14 cellular contexts compared by ENCODE assay signal in the genomic region with DNA sequence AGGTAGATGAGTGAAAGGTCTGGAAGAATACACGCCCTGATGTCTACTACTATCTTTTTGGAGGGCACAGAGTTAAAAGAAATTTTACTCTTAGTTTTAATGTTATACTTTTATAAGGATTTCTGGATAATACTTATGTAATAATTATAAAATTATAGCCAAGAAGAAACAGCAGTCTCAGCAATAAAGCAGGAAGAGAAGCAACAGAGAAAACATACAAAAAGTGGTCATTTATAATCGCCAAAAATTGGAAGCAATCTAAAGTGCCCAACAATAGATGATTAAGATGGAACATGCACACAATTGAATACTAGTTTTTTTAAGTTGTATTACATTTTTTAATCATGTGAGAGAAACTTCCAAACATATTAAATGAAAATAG.
DNase-seq lines count a peak whose midpoint lies in the region; ATAC-seq, FAIRE-seq and TF ChIP-seq lines count a peak whose summit lies in the region.
"Had no signal": no experiment of that assay in that cellular context is flagged by ENCODE, and none has a peak within 500 bp of the region (broad histone marks: within the 10 kb centered on the region; RNA-seq: fewer than 3 reads in every experiment).

No MANE protein-coding gene starts in this region.

- peak; percentile 63 for FAIRE-seq in endometrium (lab: Jason Lieb, UNC)
- FAIRE-seq: HepG2 had no signal

- POLR2A ChIA-PET in IMR-90 (lab: Charles Lee; ENCODE audit: unreplicated experiment) = no interaction called here

- H3K79me1 ChIP-seq in IMR-90 (ENCODE audit: low read depth in 1 of 2, low read length in 2 of 2) = peaks cover 8 to 67% of the 10 kb centered on the region in 2 experiments

- no peak overlapping the region for H4K91ac ChIP-seq in IMR-90 (ENCODE audit: insufficient read depth, low read depth, low read length)

- H4K20me1 ChIP-seq in BLaER1 (peaks cover 28% of the 10 kb centered on the region; the same call in 1 of the 2 replicates), IMR-90 (ENCODE audit: insufficient read depth, low read length) (no peaks in the 10 kb centered on the region)

- in situ Hi-C loops in IMR-90 (cut with MboI; ENCODE audit: low sequenced_read_pairs) (no loop called here), gastrocnemius medialis (cut with MboI; ENCODE audit: low sequenced_read_pairs in 4 of 4) (loop anchor here in 1 of 4 donors (25.0 kb wide), 1 partner anchor 327 kb away; no protein-coding TSS in a partner anchor)

- H3K9ac ChIP-seq in BLaER1 (no peak overlapping the region), IMR-90 (ENCODE audit: low read depth, low read length) (no peak overlapping the region)

- H3K27ac ChIP-seq in BLaER1 = no peak overlapping the region
- H3K27ac ChIP-seq in IMR-90 (ENCODE audit: insufficient read depth, low read length) = no peak overlapping the region
- H3K27ac ChIP-seq in gastrocnemius medialis = peak overlapping the region; percentile 94 to 97 (median 95)
- H3K27ac ChIP-seq: C4-2B had no signal

- DNase-seq in IMR-90 = no peak
- no peak for DNase-seq in gastrocnemius medialis
- no peak for DNase-seq in amygdala (lab: John Stamatoyannopoulos, UW)
- DNase-seq in mucosa of descending colon = no peak
- no peak for DNase-seq in kidney tubule cell (ENCODE audit: low spot score)
- DNase-seq: NCI-H1417 treated with DMSO at 0.1 percent for 48 hours, NCI-H510A, occipital lobe, SHP77 had no signal

- 0 out of 2 replicates have a peak overlapping the region, but pooled peaks have one; percentile 84 for H2BK20ac ChIP-seq in IMR-90 (ENCODE audit: low read depth, low read length)

- dilution Hi-C loops in IMR-90 (cut with HindIII; ENCODE audit: low sequenced_read_pairs, unreplicated experiment) = no loop called here

- peak overlapping the region; percentile 58; the same call in 1 of the 2 replicates for H3K14ac ChIP-seq in IMR-90 (replicated peaks; ENCODE audit: low read depth, low read length)

- no CpG with 5 or more reads among the region's 2 CpGs for WGBS in IMR-90 (ENCODE audit: extremely low coverage in 2 of 2, insufficient read length in 1 of 2), 2 experiments

- H3K27me3 ChIP-seq in BLaER1 (no peaks in the 10 kb centered on the region), IMR-90 (ENCODE audit: control insufficient read depth, insufficient read depth, low read length) (no peaks in the 10 kb centered on the region), gastrocnemius medialis (no peaks in the 10 kb centered on the region)

- H3K36me3 ChIP-seq in BLaER1 (peaks cover 89% of the 10 kb centered on the region), IMR-90 (ENCODE audit: control insufficient read depth, insufficient read depth, low read length) (peaks cover 7% of the 10 kb centered on the region), gastrocnemius medialis (no peaks in the 10 kb centered on the region), mucosa of descending colon (ENCODE audit: low read depth) (no peaks in the 10 kb centered on the region)

- H3K56ac ChIP-seq in IMR-90 (ENCODE audit: extremely low read depth, insufficient read depth, low read length) = no peak overlapping the region

- H3K4me3 ChIP-seq in BLaER1 (no peak overlapping the region), IMR-90 (ENCODE audit: insufficient read depth, low read depth, low read length) (no peak overlapping the region), gastrocnemius medialis (no peak overlapping the region), mucosa of descending colon (no peak overlapping the region)

- intact Hi-C loops in IMR-90 (cut with micrococcal nuclease) (no loop called here), gastrocnemius medialis (cut with DNase I; ENCODE audit: low total_unique reads) (loop anchor here (2.0 kb wide), 1 partner anchor 66 kb away; no protein-coding TSS in a partner anchor), mucosa of descending colon (cut with DNase I, micrococcal nuclease) (no loop called here)

- H3K23ac ChIP-seq in IMR-90 (ENCODE audit: low read depth, low read length) = peak overlapping the region; percentile 86; the same call in 1 of the 2 replicates

- peak overlapping the region; percentile 10 for H2BK5ac ChIP-seq in IMR-90 (ENCODE audit: low read depth, low read length, poor library complexity, severe bottlenecking)

- H3K4ac ChIP-seq in IMR-90 (ENCODE audit: low read depth, low read length) = peak overlapping the region; percentile 76; the same call in 1 of the 2 replicates

- no peak for TF ChIP-seq POLR2A in IMR-90 (IDR thresholded peaks at IDR 0.05; ENCODE audit: low read depth, low read length)
- TF ChIP-seq POLR2A in gastrocnemius medialis (IDR thresholded peaks at IDR 0.05) = no peak

- CTCF ChIA-PET in IMR-90 (lab: Yijun Ruan, JAX) = no interaction called here

- peak overlapping the region; percentile 49 to 63; a peak in 2 of 4 replicates for H4K8ac ChIP-seq in IMR-90 (ENCODE audit: low read depth in 2 of 2, low read length in 2 of 2)

- no peak for TF ChIP-seq RAD21 in IMR-90 (IDR thresholded peaks at IDR 0.05; ENCODE audit: low read length)

- H3K4me1 ChIP-seq in BLaER1 = peaks cover 14% of the 10 kb centered on the region
- H3K4me1 ChIP-seq in IMR-90 (ENCODE audit: control insufficient read depth, insufficient read depth, low read length) = peaks cover 27% of the 10 kb centered on the region
- H3K4me1 ChIP-seq in gastrocnemius medialis = peaks cover 62 to 64% of the 10 kb centered on the region in 2 donors
- H3K4me1 ChIP-seq in mucosa of descending colon (ENCODE audit: low read depth) = peaks cover 3% of the 10 kb centered on the region

- no peak overlapping the region for H2AK9ac ChIP-seq in IMR-90 (replicated peaks; ENCODE audit: low read depth, low read length, poor library complexity)

- peak overlapping the region; percentile 73; the same call in 1 of the 2 replicates for H2BK120ac ChIP-seq in IMR-90 (ENCODE audit: low read depth, low read length)

- H3K9me1 ChIP-seq in IMR-90 (ENCODE audit: insufficient read depth, low read length) = peaks cover 23% of the 10 kb centered on the region

- peak overlapping the region; percentile 82; the same call in 1 of the 2 replicates for H2AK5ac ChIP-seq in IMR-90 (ENCODE audit: low read depth, low read length)

- TF ChIP-seq CTCF in IMR-90 (conservative IDR thresholded peaks at IDR 0.05; ENCODE audit: low read depth, low read length) (no peak), gastrocnemius medialis (IDR thresholded peaks at IDR 0.05 in 4 of 5, conservative IDR thresholded peaks at IDR 0.05 in 1 of 5) (no peak), mucosa of descending colon (IDR thresholded peaks at IDR 0.05) (no peak)

- no peak overlapping the region for H4K5ac ChIP-seq in IMR-90 (ENCODE audit: low read depth, low read length)

- H3K9me3 ChIP-seq in BLaER1 (no peaks in the 10 kb centered on the region), IMR-90 (ENCODE audit: control insufficient read depth, insufficient read depth, low read length) (no peaks in the 10 kb centered on the region), gastrocnemius medialis (no peaks in the 10 kb centered on the region), mucosa of descending colon (no peaks in the 10 kb centered on the region)

- peak overlapping the region; percentile 57; the same call in 1 of the 3 replicates for H2BK15ac ChIP-seq in IMR-90 (ENCODE audit: low read depth, low read length)

- ATAC-seq in IMR-90 (ENCODE audit: low read depth) (no peak), gastrocnemius medialis (no peak), HG02938 (IDR thresholded peaks at IDR 0.05; ENCODE audit: unreplicated experiment) (no peak), mucosa of descending colon (no peak)
- ATAC-seq: HepG2 had no signal

- H2AFZ ChIP-seq in IMR-90 (replicated peaks; ENCODE audit: low read length, poor library complexity) = no peak overlapping the region

- peak overlapping the region; percentile 56; the same call in 1 of the 2 replicates for H3K18ac ChIP-seq in IMR-90 (ENCODE audit: low read depth, low read length)

- no TSS peak for BruUV-seq in IMR-90 (replicated peaks; lab: Mats Ljungman, UMichigan)

- H3K4me2 ChIP-seq in BLaER1 (0 out of 2 replicates have a peak overlapping the region, but pooled peaks have one; percentile 19), IMR-90 (ENCODE audit: low read depth, low read length) (no peak overlapping the region)

TF ChIP-seq in IMR-90, 13 proteins besides CTCF, POLR2A, EP300 and RAD21:
- TF ChIP-seq MAFK (IDR thresholded peaks at IDR 0.05; ENCODE audit: low read depth, low read length) (peak; percentile 50), FOS (IDR thresholded peaks at IDR 0.05; ENCODE audit: low read depth, low read length) (no peak)
- TF ChIP-seq, protein P1, sequence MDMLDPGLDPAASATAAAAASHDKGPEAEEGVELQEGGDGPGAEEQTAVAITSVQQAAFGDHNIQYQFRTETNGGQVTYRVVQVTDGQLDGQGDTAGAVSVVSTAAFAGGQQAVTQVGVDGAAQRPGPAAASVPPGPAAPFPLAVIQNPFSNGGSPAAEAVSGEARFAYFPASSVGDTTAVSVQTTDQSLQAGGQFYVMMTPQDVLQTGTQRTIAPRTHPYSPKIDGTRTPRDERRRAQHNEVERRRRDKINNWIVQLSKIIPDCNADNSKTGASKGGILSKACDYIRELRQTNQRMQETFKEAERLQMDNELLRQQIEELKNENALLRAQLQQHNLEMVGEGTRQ (IDR thresholded peaks at IDR 0.05; ENCODE audit: low read depth, low read length) = no peak
TF ChIP-seq in IMR-90: peak in this region for 1.

Comparison
In these comparisons a context has a peak if more than half of its experiments do, and no peak if none do; other contexts are left out.
1. H3K27ac ChIP-seq: peak in gastrocnemius medialis (4 of 4); none in BLaER1 (single experiment) and IMR-90 (single experiment).